Comparison of ENCODE assay signal across 8 cellular contexts in genomic region chr19:14472202-14472961, GRCh38. TPM values are rescaled to one million over a fixed set of nuclear protein-coding genes. Genes with fewer than 3 reads are reported as not detected.
DNase-seq lines count a peak whose midpoint lies in the region; ATAC-seq and TF ChIP-seq lines count a peak whose summit lies in the region.

No MANE protein-coding gene starts in this region.

- intact Hi-C loops in naive thymus-derived CD4-positive, alpha-beta T cell (cut with micrococcal nuclease) = loop anchor here (1.0 to 10.0 kb wide), 5 partner anchors 40 to 336 kb away; partner anchors contain the start of genes ASF1B (in 1 of the 2) and DDX39A (in 1 of the 2)

- peak overlapping the region; percentile 25 to 84 (median 68) for H3K4me3 Mint-ChIP-seq in naive thymus-derived CD4-positive, alpha-beta T cell
- H3K4me3 Mint-ChIP-seq in stimulated activated memory B cell treated with anti-CD40 and anti-IgM and Interleukin-4, amounts not matched to agents 10 μg/mL and 1 μg/mL and 100 μg/mL, for 72 hours = peak overlapping the region; percentile 57

- peaks cover 0 to 16% (median 4%) of the 10 kb centered on the region in 5 donors for H3K36me3 Mint-ChIP-seq in naive thymus-derived CD4-positive, alpha-beta T cell
- peaks cover 47% of the 10 kb centered on the region for H3K36me3 Mint-ChIP-seq in stimulated activated memory B cell treated with anti-CD40 and anti-IgM and Interleukin-4, amounts not matched to agents 10 μg/mL and 1 μg/mL and 100 μg/mL, for 72 hours

- peaks cover 0 to 39% (median 29%) of the 10 kb centered on the region in 7 donors for H3K4me1 Mint-ChIP-seq in naive thymus-derived CD4-positive, alpha-beta T cell
- peaks cover 39% of the 10 kb centered on the region for H3K4me1 Mint-ChIP-seq in stimulated activated memory B cell treated with anti-CD40 and anti-IgM and Interleukin-4, amounts not matched to agents 10 μg/mL and 1 μg/mL and 100 μg/mL, for 72 hours

- H3K4me3 ChIP-seq in epithelial cell of esophagus (ENCODE audit: low read length) = no peak overlapping the region
- peak overlapping the region; percentile 55 for H3K4me3 ChIP-seq in naive thymus-derived CD4-positive, alpha-beta T cell (ENCODE audit: low read length)

- H3K27me3 Mint-ChIP-seq in naive thymus-derived CD4-positive, alpha-beta T cell = peaks cover 6 to 19% (median 12%) of the 10 kb centered on the region in 5 donors
- peaks cover 49% of the 10 kb centered on the region for H3K27me3 Mint-ChIP-seq in stimulated activated memory B cell treated with anti-CD40 and anti-IgM and Interleukin-4, amounts not matched to agents 10 μg/mL and 1 μg/mL and 100 μg/mL, for 72 hours

- CTCF ChIA-PET in naive thymus-derived CD4-positive, alpha-beta T cell (lab: Charles Lee) = interaction anchor here (0.6 to 1.8 kb wide), 9 partner anchors 9 to 336 kb away, joined by 3 to 16 read pairs (median 3); partner anchors contain the start of genes ASF1B and PKN1

- no peaks in the 10 kb centered on the region for H3K9me3 ChIP-seq in naive thymus-derived CD4-positive, alpha-beta T cell (ENCODE audit: control insufficient read depth in 2 of 3, low read length in 3 of 3)

- DNase-seq in SHP77 (lab: John Stamatoyannopoulos, UW) (peak; percentile 35 to 43), SHP77 treated with DMSO at 0.1 percent for 48 hours (lab: John Stamatoyannopoulos, UW) (no peak), NCI-H774 (lab: John Stamatoyannopoulos, UW) (peak; percentile 51), epithelial cell of esophagus (ENCODE audit: low read depth) (peak; percentile 53), OCI-M2 (lab: John Stamatoyannopoulos, UW; ENCODE audit: unreplicated experiment) (no peak)
- DNase-seq in activated CD8-positive, alpha-beta memory T cell treated with anti-CD3 and anti-CD28 coated beads, Interleukin-2, amount 50 U/mL, for 24 hours (ENCODE audit: extremely low read depth) = peak; percentile 69
- DNase-seq in naive thymus-derived CD4-positive, alpha-beta T cell = peak; percentile 65 to 94 (median 82)

- peaks cover 0 to 4% of the 10 kb centered on the region in 2 donors for H3K27me3 ChIP-seq in naive thymus-derived CD4-positive, alpha-beta T cell (ENCODE audit: control insufficient read depth in 2 of 2, insufficient read depth in 2 of 2, low read length in 2 of 2)

- POLR2A ChIA-PET in naive thymus-derived CD4-positive, alpha-beta T cell (lab: Charles Lee) = interaction anchor here (1.0 to 1.5 kb wide), 6 partner anchors 26 to 85 kb away, joined by 3 to 5 read pairs (median 4); no protein-coding TSS in a partner anchor

- no peak overlapping the region for H3K27ac ChIP-seq in naive thymus-derived CD4-positive, alpha-beta T cell (ENCODE audit: low read depth, low read length)

- H3K36me3 ChIP-seq in naive thymus-derived CD4-positive, alpha-beta T cell (ENCODE audit: control insufficient read depth in 2 of 3, insufficient read depth in 3 of 3, low read length in 3 of 3) = peaks cover 0 to 44% (median 3%) of the 10 kb centered on the region in 3 experiments

- peak; percentile 85 for ATAC-seq in naive thymus-derived CD4-positive, alpha-beta T cell
- ATAC-seq in stimulated activated memory B cell treated with anti-CD40 and anti-IgM and Interleukin-4, amounts not matched to agents 10 μg/mL and 1 μg/mL and 100 μg/mL, for 72 hours = peak; percentile 68

- H3K9me3 Mint-ChIP-seq in naive thymus-derived CD4-positive, alpha-beta T cell = peaks cover 0 to 2% (median 0%) of the 10 kb centered on the region in 11 donors
- no peaks in the 10 kb centered on the region for H3K9me3 Mint-ChIP-seq in stimulated activated memory B cell treated with anti-CD40 and anti-IgM and Interleukin-4, amounts not matched to agents 10 μg/mL and 1 μg/mL and 100 μg/mL, for 72 hours

- H3K27ac Mint-ChIP-seq in naive thymus-derived CD4-positive, alpha-beta T cell = peak overlapping the region in 1 of 9 donors; percentile 41
- peak overlapping the region; percentile 36 for H3K27ac Mint-ChIP-seq in stimulated activated memory B cell treated with anti-CD40 and anti-IgM and Interleukin-4, amounts not matched to agents 10 μg/mL and 1 μg/mL and 100 μg/mL, for 72 hours

- H3K4me1 ChIP-seq in naive thymus-derived CD4-positive, alpha-beta T cell (ENCODE audit: control insufficient read depth in 2 of 2, insufficient read depth in 2 of 2, low read length in 2 of 2) = peaks cover 4 to 17% of the 10 kb centered on the region in 2 donors

- peak; percentile 75 for TF ChIP-seq CTCF in epithelial cell of esophagus (IDR thresholded peaks at IDR 0.05; ENCODE audit: insufficient read depth, low read depth, low read length, missing control alignments)

RNA-seq across cellular contexts. Expression of gene PTGER1, which starts 2.8 kb away (rescaled TPM):
- total RNA-seq in naive thymus-derived CD4-positive, alpha-beta T cell = under 1 TPM in 1 of 5 experiments, not detected in 4; 0.46 TPM
- polyA plus RNA-seq in naive thymus-derived CD4-positive, alpha-beta T cell = not detected

RNA-seq across cellular contexts. Expression of gene GIPC1, which starts 23.5 kb away (rescaled TPM):
- total RNA-seq in naive thymus-derived CD4-positive, alpha-beta T cell = 10 to 100 TPM; 21.3 to 45.4 (median 24.7) TPM
- 10 to 100 TPM; 34.0 to 46.1 TPM for polyA plus RNA-seq in naive thymus-derived CD4-positive, alpha-beta T cell

RNA-seq across cellular contexts. Expression of gene PKN1, which starts 39.3 kb away (rescaled TPM):
- 100 to 1,000 TPM; 194 to 211 (median 206) TPM for total RNA-seq in naive thymus-derived CD4-positive, alpha-beta T cell
- 10 to 100 TPM; 47.2 to 88.2 TPM for polyA plus RNA-seq in naive thymus-derived CD4-positive, alpha-beta T cell

RNA-seq across cellular contexts. Expression of gene DNAJB1, which starts 45.8 kb away (rescaled TPM):
- 100 to 1,000 TPM in 4 of 5 experiments, 10 to 100 TPM in 1; 87.4 to 574 (median 177) TPM for total RNA-seq in naive thymus-derived CD4-positive, alpha-beta T cell
- 100 to 1,000 TPM; 221 to 307 TPM for polyA plus RNA-seq in naive thymus-derived CD4-positive, alpha-beta T cell

RNA-seq across cellular contexts. Expression of gene DDX39A, which starts 53.2 kb away (rescaled TPM):
- total RNA-seq in naive thymus-derived CD4-positive, alpha-beta T cell = 100 to 1,000 TPM; 135 to 288 (median 215) TPM
- polyA plus RNA-seq in naive thymus-derived CD4-positive, alpha-beta T cell = 100 to 1,000 TPM in 1 of 2 donors, 10 to 100 TPM in 1; 98.6 to 134 TPM

Comparison
In these comparisons a context has a peak if more than half of its experiments do, and no peak if none do; other contexts are left out.
1. DNase-seq: peak in SHP77 (2 of 2), NCI-H774 (single experiment), activated CD8-positive, alpha-beta memory T cell treated with anti-CD3 and anti-CD28 coated beads, Interleukin-2, amount 50 U/mL, for 24 hours (single experiment), epithelial cell of esophagus (single experiment) and naive thymus-derived CD4-positive, alpha-beta T cell (9 of 9); none in SHP77 treated with DMSO at 0.1 percent for 48 hours (single experiment) and OCI-M2 (single experiment).